In genomic region chr7:66693331-66693730, GRCh38 we compare ENCODE assay signal across 1 cellular context.
TF ChIP-seq lines count a peak whose summit lies in the region.

No MANE protein-coding gene starts in this region.

TF ChIP-seq in IMR-90, 13 proteins besides CTCF, POLR2A, EP300 and RAD21 (continued from another document):
- TF ChIP-seq MAFK (IDR thresholded peaks at IDR 0.05; ENCODE audit: low read depth, low read length) (no peak), MXI1 (IDR thresholded peaks at IDR 0.05; ENCODE audit: borderline replicate concordance, low read depth, low read length) (no peak), SMC3 (IDR thresholded peaks at IDR 0.05; ENCODE audit: low read depth, low read length) (no peak), NFE2L2 (IDR thresholded peaks at IDR 0.05; ENCODE audit: low read depth, low read length) (no peak), RCOR1 (IDR thresholded peaks at IDR 0.05; ENCODE audit: insufficient replicate concordance, low read length) (no peak)
TF ChIP-seq in IMR-90: peak in this region for 0.
